In the genomic region with DNA sequence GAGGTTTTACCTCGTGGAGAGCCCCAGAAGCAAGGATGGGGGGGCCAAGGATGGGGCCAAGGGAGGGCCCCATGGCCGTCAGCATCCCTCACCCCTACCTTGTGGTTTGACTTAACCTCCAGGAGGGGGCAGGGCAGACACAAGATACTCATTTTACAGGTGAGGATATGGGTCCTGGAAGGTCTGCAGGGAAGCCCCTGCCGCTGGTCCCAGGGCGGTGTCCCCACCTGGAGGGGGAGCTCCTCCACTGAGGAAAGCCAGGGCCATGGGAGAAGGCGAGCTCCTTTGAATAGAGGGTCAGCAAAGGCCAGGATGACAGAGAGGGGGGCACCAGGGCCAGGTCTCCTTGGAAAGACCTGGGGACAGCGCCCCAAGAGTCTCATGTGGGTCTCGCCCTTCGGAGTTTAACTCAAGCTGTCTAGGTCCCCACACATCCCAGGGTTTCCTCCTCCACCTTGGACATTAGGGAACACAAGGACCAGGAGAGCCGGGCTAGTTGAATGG, we compare ENCODE assay signal across 10 cellular contexts. TPM values are rescaled to one million over a fixed set of nuclear protein-coding genes. Genes with fewer than 3 reads are reported as not detected.
DNase-seq lines count a peak whose midpoint lies in the region; ATAC-seq and TF ChIP-seq lines count a peak whose summit lies in the region.
"Had no signal": no experiment of that assay in that cellular context is flagged by ENCODE, and none has a peak within 500 bp of the region (broad histone marks: within the 10 kb centered on the region; RNA-seq: fewer than 3 reads in every experiment).

No MANE protein-coding gene starts in this region.

- ATAC-seq in GM19023 (IDR thresholded peaks at IDR 0.05; ENCODE audit: unreplicated experiment) (no peak), GM18511 (IDR thresholded peaks at IDR 0.05; ENCODE audit: unreplicated experiment) (no peak)

- DNase-seq in 8988T (peak; percentile 81), GM12864 (ENCODE audit: low read depth) (no peak), SW480 (ENCODE audit: low spot score) (peak; percentile 17), epithelial cell of proximal tubule (ENCODE audit: low read depth) (no peak), SW 1271 (lab: John Stamatoyannopoulos, UW) (no peak), MV-4-11 (lab: John Stamatoyannopoulos, UW) (no peak)
- DNase-seq: caudate nucleus, NCI-H2171 had no signal

- H3K4me3 ChIP-seq in GM12864 (ENCODE audit: low read depth, low read length) (no peak overlapping the region), epithelial cell of proximal tubule (ENCODE audit: low read depth, low read length) (no peak overlapping the region)

- peak; percentile 52 for TF ChIP-seq CTCF in GM12864 (IDR thresholded peaks at IDR 0.05; ENCODE audit: low read depth, low read length, missing control alignments)
- TF ChIP-seq CTCF in epithelial cell of proximal tubule (conservative IDR thresholded peaks at IDR 0.05; ENCODE audit: low read depth, low read length) = peak; percentile 40

RNA-seq across cellular contexts. Expression of a gene that starts 5.9 kb away (rescaled TPM):
- total RNA-seq in epithelial cell of proximal tubule = 0.36 TPM in 1 of 2 replicates, not detected in the other

Comparison
In these comparisons a context has a peak if more than half of its experiments do, and no peak if none do; other contexts are left out.
1. DNase-seq: peak in 8988T (single experiment) and SW480 (single experiment); none in GM12864 (single experiment), epithelial cell of proximal tubule (single experiment), SW 1271 (0 of 2) and MV-4-11 (single experiment).